8 cellular contexts compared by ENCODE assay signal in genomic region chr11:44879432-44879831, GRCh38.
"Had no signal": no experiment of that assay in that cellular context is flagged by ENCODE, and none has a peak within 500 bp of the region (broad histone marks: within the 10 kb centered on the region; RNA-seq: fewer than 3 reads in every experiment).

No MANE protein-coding gene starts in this region.

- H3K27ac ChIP-seq: HL-60 had no signal

- DNase-seq: GOT3, H9, HCEC 1CT, HFFc6, KBM-7 had no signal

- ATAC-seq: HepG2 had no signal

- FAIRE-seq: H54, HepG2 had no signal
